9 cellular contexts compared by ENCODE assay signal in genomic region chr11:76466666-76467065, GRCh38.
"Had no signal": no experiment of that assay in that cellular context is flagged by ENCODE, and none has a peak within 500 bp of the region (broad histone marks: within the 10 kb centered on the region; RNA-seq: fewer than 3 reads in every experiment).

No MANE protein-coding gene starts in this region.

- H2AFZ ChIP-seq: GM23338 had no signal

- H3K4me3 Mint-ChIP-seq: GM23338, H9, HFFc6 had no signal

- H3K27ac Mint-ChIP-seq: H9, HFFc6 had no signal

- H3K4me2 ChIP-seq: GM23338 had no signal

- H3K27ac ChIP-seq: HL-60 had no signal

- FAIRE-seq: H1, H54 had no signal

- H3K4me3 ChIP-seq: GM23338 had no signal

- DNase-seq: H9, HCEC 1CT, HFFc6, IMR-90, KBM-7 had no signal

- H3K9me3 Mint-ChIP-seq: GM23338, H9, HFFc6 had no signal
